Comparison of ENCODE assay signal across 11 cellular contexts in genomic region chr21:42636535-42636914, GRCh38. TPM values are rescaled to one million over a fixed set of nuclear protein-coding genes. Genes with fewer than 3 reads are reported as not detected.
DNase-seq lines count a peak whose midpoint lies in the region; ATAC-seq, FAIRE-seq and TF ChIP-seq lines count a peak whose summit lies in the region.
"Had no signal": no experiment of that assay in that cellular context is flagged by ENCODE, and none has a peak within 500 bp of the region (broad histone marks: within the 10 kb centered on the region; RNA-seq: fewer than 3 reads in every experiment).

No MANE protein-coding gene starts in this region.

- WGBS in sigmoid colon, 2 donors: 58 to 65% methylated on average over 5 of the region's 5 CpGs

- BruUV-seq in PC-3 (replicated peaks; lab: Mats Ljungman, UMichigan): no TSS peak

- H3K27me3 ChIP-seq in PC-3 (ENCODE audit: low read length): peaks cover 16% of the 10 kb centered on the region
- no peaks in the 10 kb centered on the region for H3K27me3 ChIP-seq in fibroblast of lung (ENCODE audit: control insufficient read depth, insufficient read depth, low read length)
- no peaks in the 10 kb centered on the region for H3K27me3 ChIP-seq in sigmoid colon
- H3K27me3 ChIP-seq in MM.1S (replicated peaks; ENCODE audit: insufficient read depth, low read length): peaks cover 99% of the 10 kb centered on the region

- H3K27ac ChIP-seq in PC-3 (ENCODE audit: low read length) (no peak overlapping the region), fibroblast of lung (ENCODE audit: insufficient read depth, low read length) (no peak overlapping the region), sigmoid colon (peak overlapping the region in 3 of 4 donors; percentile 18 to 66 (median 40)), MM.1S (ENCODE audit: low read length) (no peak overlapping the region)
- H3K27ac ChIP-seq: esophagus muscularis mucosa had no signal

- DNase-seq in GM04504 (ENCODE audit: low read depth) (peak; percentile 30), PC-3 (peak; percentile 39), fibroblast of lung (ENCODE audit: low read depth in 2 of 2) (peak; percentile 20 to 80), sigmoid colon (no peak), MM.1S (no peak), GM10266 (ENCODE audit: extremely low spot score) (no peak), D721Med (ENCODE audit: insufficient read length, low spot score) (no peak)
- DNase-seq: activated CD8-positive, alpha-beta memory T cell treated with anti-CD3 and anti-CD28 coated beads for 24 hours; COR-L47 had no signal

- POLR2A ChIA-PET in PC-3 (lab: Charles Lee; ENCODE audit: unreplicated experiment): no interaction called here

- H3K9me3 ChIP-seq in PC-3 (ENCODE audit: low read length): no peaks in the 10 kb centered on the region
- H3K9me3 ChIP-seq in fibroblast of lung (ENCODE audit: control insufficient read depth, insufficient read depth, low read depth, low read length): no peaks in the 10 kb centered on the region
- H3K9me3 ChIP-seq in sigmoid colon: no peaks in the 10 kb centered on the region
- H3K9me3 ChIP-seq in MM.1S (replicated peaks; ENCODE audit: insufficient read depth, low read length): no peaks in the 10 kb centered on the region
- H3K9me3 ChIP-seq: esophagus muscularis mucosa had no signal

- H3K4me1 ChIP-seq in PC-3 (ENCODE audit: insufficient read depth, low read length): no peaks in the 10 kb centered on the region
- H3K4me1 ChIP-seq in fibroblast of lung (ENCODE audit: control insufficient read depth, extremely low read depth, insufficient read depth, low read length): peaks cover 11% of the 10 kb centered on the region
- peaks cover 0 to 28% (median 25%) of the 10 kb centered on the region in 4 donors for H3K4me1 ChIP-seq in sigmoid colon
- H3K4me1 ChIP-seq in MM.1S (ENCODE audit: low read length): no peaks in the 10 kb centered on the region

- no peaks in the 10 kb centered on the region for H3F3A ChIP-seq in PC-3 (ENCODE audit: low read length, unreplicated experiment)
- H3F3A ChIP-seq in MM.1S (ENCODE audit: insufficient read depth, low read length): no peaks in the 10 kb centered on the region

- no peaks in the 10 kb centered on the region for H3K36me3 ChIP-seq in PC-3 (ENCODE audit: low read depth, low read length)
- H3K36me3 ChIP-seq in fibroblast of lung (ENCODE audit: control insufficient read depth, insufficient read depth, low read length): no peaks in the 10 kb centered on the region
- no peaks in the 10 kb centered on the region for H3K36me3 ChIP-seq in sigmoid colon
- no peaks in the 10 kb centered on the region for H3K36me3 ChIP-seq in MM.1S (replicated peaks; ENCODE audit: insufficient read depth, low read length)
- H3K36me3 ChIP-seq: esophagus muscularis mucosa had no signal

- H2AFZ ChIP-seq in PC-3 (ENCODE audit: low read length) (no peak overlapping the region), fibroblast of lung (ENCODE audit: low read length) (no peak overlapping the region), MM.1S (ENCODE audit: low read length) (no peak overlapping the region)

- H3K4me3 ChIP-seq in PC-3 (ENCODE audit: low read length) (no peak overlapping the region), fibroblast of lung (replicated peaks in 1 of 4; ENCODE audit: control extremely low read depth in 1 of 4, insufficient read depth in 1 of 4, low read depth in 3 of 4, low read length in 4 of 4) (no peak overlapping the region), sigmoid colon (no peak overlapping the region), MM.1S (ENCODE audit: low read length) (no peak overlapping the region)
- H3K4me3 ChIP-seq: esophagus muscularis mucosa had no signal

- CTCF ChIA-PET in PC-3 (lab: Charles Lee): no interaction called here

- H3K79me2 ChIP-seq in PC-3 (ENCODE audit: low read length): no peaks in the 10 kb centered on the region
- H3K79me2 ChIP-seq in fibroblast of lung (ENCODE audit: control insufficient read depth, insufficient read depth, low read length): no peaks in the 10 kb centered on the region
- H3K79me2 ChIP-seq in MM.1S (ENCODE audit: low read length): no peaks in the 10 kb centered on the region

- TF ChIP-seq CTCF in PC-3 (conservative IDR thresholded peaks at IDR 0.05; ENCODE audit: low read depth, low read length): no peak
- no peak for TF ChIP-seq CTCF in fibroblast of lung (conservative IDR thresholded peaks at IDR 0.05 in 1 of 2, IDR thresholded peaks at IDR 0.05 in 1 of 2; ENCODE audit: low read depth in 1 of 2, low read length in 2 of 2)
- no peak for TF ChIP-seq CTCF in sigmoid colon (IDR thresholded peaks at IDR 0.05)
- TF ChIP-seq CTCF in MM.1S (IDR thresholded peaks at IDR 0.05; ENCODE audit: low read length): no peak
- no peak for TF ChIP-seq CTCF in GM10266 (IDR thresholded peaks at IDR 0.05; ENCODE audit: control insufficient read depth, insufficient read depth, low read depth, missing control alignments)
- TF ChIP-seq CTCF in D721Med (IDR thresholded peaks at IDR 0.05; ENCODE audit: insufficient read depth, missing control alignments): no peak

- no peak for TF ChIP-seq POLR2A in sigmoid colon (IDR thresholded peaks at IDR 0.05)

- no peak; the same call in 1 of the 2 replicates for ATAC-seq in PC-3

- intact Hi-C loops in PC-3 (cut with micrococcal nuclease): no loop called here
- intact Hi-C loops in sigmoid colon (cut with DNase I): no loop called here

- no peak for FAIRE-seq in D721Med (lab: Jason Lieb, UNC)
- FAIRE-seq: RCC 7860 had no signal

- H3K9ac ChIP-seq in PC-3 (ENCODE audit: low read length) (no peak overlapping the region), fibroblast of lung (ENCODE audit: insufficient read depth, low read length) (no peak overlapping the region), MM.1S (ENCODE audit: low read length) (no peak overlapping the region)

- H3K4me2 ChIP-seq in PC-3 (ENCODE audit: low read length) (no peak overlapping the region), fibroblast of lung (ENCODE audit: extremely low read depth, insufficient read depth, low read length) (no peak overlapping the region), MM.1S (ENCODE audit: low read depth, low read length) (no peak overlapping the region)

- H3K9me2 ChIP-seq in PC-3 (replicated peaks; ENCODE audit: low read length) (no peaks in the 10 kb centered on the region), MM.1S (replicated peaks; ENCODE audit: insufficient read depth, low read length) (no peaks in the 10 kb centered on the region)

- H4K20me1 ChIP-seq in PC-3 (ENCODE audit: low read length) (no peaks in the 10 kb centered on the region), fibroblast of lung (ENCODE audit: control insufficient read depth, extremely low read depth, insufficient read depth, low read length) (no peaks in the 10 kb centered on the region), MM.1S (ENCODE audit: insufficient read depth, low read length) (no peaks in the 10 kb centered on the region)

- peak in 1 of 4 donors; percentile 58 for TF ChIP-seq EP300 in sigmoid colon (IDR thresholded peaks at IDR 0.05)

RNA-seq across cellular contexts. Expression of gene PDE9A, which starts 16.9 kb away (rescaled TPM):
- total RNA-seq in PC-3 (2014; rRNA removed): 0.33 and 1.3 TPM in 2 replicates
- 1.8 TPM in 2 replicates for total RNA-seq in fibroblast of lung
- polyA plus RNA-seq in fibroblast of lung: 2.5 and 4.4 TPM in 2 replicates
- polyA plus RNA-seq in fibroblast of lung (2012): 1.8 and 4.3 TPM in 2 replicates
- 4.0 and 6.7 TPM in 2 replicates for polyA minus RNA-seq in fibroblast of lung (ENCODE audit: low replicate concordance)
- total RNA-seq in sigmoid colon: 100 to 1,000 TPM in 1 of 4 donors, 10 to 100 TPM in 3; 71.6 to 102 (median 83.2) TPM
- polyA plus RNA-seq in sigmoid colon: 100 to 1,000 TPM; 103 to 433 (median 184) TPM

Comparison
In these comparisons a context has a peak if more than half of its experiments do, and no peak if none do; other contexts are left out.
1. DNase-seq: peak in GM04504 (single experiment), PC-3 (single experiment) and fibroblast of lung (2 of 2); none in sigmoid colon (single experiment), MM.1S (single experiment), GM10266 (single experiment) and D721Med (single experiment).
2. H3K27ac ChIP-seq: peak in sigmoid colon (3 of 4); none in PC-3 (single experiment), fibroblast of lung (single experiment) and MM.1S (single experiment).
3. RNA of gene PDE9A, which starts 16.9 kb away (total RNA-seq): 71.6 to 102 TPM in sigmoid colon; 1.8 TPM in fibroblast of lung and 0.33 to 1.3 TPM in PC-3; every median in the first group is over 10 times any median in the second.